Comparison of ENCODE assay signal across 9 cellular contexts in the genomic region with DNA sequence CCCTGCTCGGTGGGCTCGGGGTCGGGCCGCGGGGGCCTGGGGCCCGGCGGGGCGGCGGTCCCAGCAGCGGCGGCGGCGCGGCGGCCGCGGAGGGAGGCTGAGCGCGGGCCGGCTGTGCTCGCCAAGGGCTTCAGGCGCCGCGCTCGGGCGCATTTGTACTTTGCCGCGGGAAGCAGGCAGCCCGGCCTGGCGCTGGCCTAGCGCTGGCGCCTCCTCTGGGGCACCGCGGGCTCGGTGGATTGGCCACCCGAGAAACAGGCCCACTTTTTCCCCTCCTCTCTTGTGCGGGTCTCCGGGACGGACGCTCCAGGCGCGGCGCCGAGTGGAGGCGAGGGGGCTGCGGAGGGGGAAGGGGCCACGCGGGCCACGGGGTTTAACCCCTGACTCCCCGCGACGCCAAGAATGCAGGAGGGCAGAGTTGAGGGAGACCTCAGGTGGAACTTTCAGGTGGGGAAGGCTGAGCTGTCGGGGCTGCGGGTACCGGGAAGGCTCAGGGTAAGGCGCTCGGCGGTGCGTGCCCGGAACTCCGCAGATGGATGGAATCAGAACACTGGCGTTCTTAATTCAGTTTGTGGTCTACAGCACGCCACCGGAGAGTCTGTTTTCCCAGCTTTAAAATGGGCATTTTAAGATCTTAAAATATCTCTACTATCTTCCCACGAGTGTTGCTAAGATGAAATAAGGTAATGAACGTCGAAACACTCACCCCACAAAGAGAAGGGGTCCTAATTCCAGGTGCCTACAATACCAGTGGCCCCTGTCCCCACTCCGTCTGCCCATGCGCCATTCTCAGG. TPM values are rescaled to one million over a fixed set of nuclear protein-coding genes. Genes with fewer than 3 reads are reported as not detected.
DNase-seq lines count a peak whose midpoint lies in the region; ATAC-seq and TF ChIP-seq lines count a peak whose summit lies in the region.
"Had no signal": no experiment of that assay in that cellular context is flagged by ENCODE, and none has a peak within 500 bp of the region (broad histone marks: within the 10 kb centered on the region; RNA-seq: fewer than 3 reads in every experiment).

A gene with protein sequence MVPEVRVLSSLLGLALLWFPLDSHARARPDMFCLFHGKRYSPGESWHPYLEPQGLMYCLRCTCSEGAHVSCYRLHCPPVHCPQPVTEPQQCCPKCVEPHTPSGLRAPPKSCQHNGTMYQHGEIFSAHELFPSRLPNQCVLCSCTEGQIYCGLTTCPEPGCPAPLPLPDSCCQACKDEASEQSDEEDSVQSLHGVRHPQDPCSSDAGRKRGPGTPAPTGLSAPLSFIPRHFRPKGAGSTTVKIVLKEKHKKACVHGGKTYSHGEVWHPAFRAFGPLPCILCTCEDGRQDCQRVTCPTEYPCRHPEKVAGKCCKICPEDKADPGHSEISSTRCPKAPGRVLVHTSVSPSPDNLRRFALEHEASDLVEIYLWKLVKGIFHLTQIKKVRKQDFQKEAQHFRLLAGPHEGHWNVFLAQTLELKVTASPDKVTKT (minus strand): TSS at position 126 of the 794 bp plus-strand sequence. CDS start 538 bp downstream, outside the sequence.

- H3K36me3 ChIP-seq in BLaER1: no peaks in the 10 kb centered on the region
- no peaks in the 10 kb centered on the region for H3K36me3 ChIP-seq in osteoblast (ENCODE audit: insufficient read depth, low read length)
- no peaks in the 10 kb centered on the region for H3K36me3 ChIP-seq in MM.1S (replicated peaks; ENCODE audit: insufficient read depth, low read length)

- TF ChIP-seq CTCF in foreskin keratinocyte (conservative IDR thresholded peaks at IDR 0.05) (no peak), osteoblast (IDR thresholded peaks at IDR 0.05; ENCODE audit: extremely low read depth, low read depth, low read length) (no peak), MM.1S (IDR thresholded peaks at IDR 0.05; ENCODE audit: low read length) (no peak)

- ATAC-seq in SK-N-SH treated with all-trans-retinoic acid at 6 μM for 48 hours (peak; percentile 64), foreskin keratinocyte (peak; percentile 28), GM19455 (IDR thresholded peaks at IDR 0.05; ENCODE audit: unreplicated experiment) (no peak), GM21576 (IDR thresholded peaks at IDR 0.05; ENCODE audit: unreplicated experiment) (no peak)

- H3K79me2 ChIP-seq in osteoblast (ENCODE audit: insufficient read depth, low read length): no peaks in the 10 kb centered on the region
- H3K79me2 ChIP-seq in MM.1S (ENCODE audit: low read length): no peaks in the 10 kb centered on the region

- DNase-seq in foreskin keratinocyte (no peak), osteoblast (ENCODE audit: insufficient read length, low spot score, missing footprints) (peak; percentile 94), MM.1S (no peak), H4 (ENCODE audit: low spot score) (no peak)

- H3K9me2 ChIP-seq in MM.1S (replicated peaks; ENCODE audit: insufficient read depth, low read length): no peaks in the 10 kb centered on the region

- no peak within 1 kb of the TSS for H3K9ac ChIP-seq in BLaER1
- H3K9ac ChIP-seq in MM.1S (ENCODE audit: low read length): no peak within 1 kb of the TSS

- H3F3A ChIP-seq in MM.1S (ENCODE audit: insufficient read depth, low read length): no peaks in the 10 kb centered on the region

- H3K9me3 ChIP-seq in BLaER1 (peaks cover 19% of the 10 kb centered on the region), osteoblast (ENCODE audit: low read depth, low read length) (no peaks in the 10 kb centered on the region), MM.1S (replicated peaks; ENCODE audit: insufficient read depth, low read length) (no peaks in the 10 kb centered on the region)

- 0 out of 2 replicates have a peak within 1 kb of the TSS, but pooled peaks have one; percentile 19 for H3K4me3 ChIP-seq in BLaER1
- peak within 1 kb of the TSS; percentile 55 for H3K4me3 ChIP-seq in osteoblast (ENCODE audit: insufficient read depth, low read length)
- no peak within 1 kb of the TSS for H3K4me3 ChIP-seq in MM.1S (ENCODE audit: low read length)

- peaks cover 51% of the 10 kb centered on the region for H3K27me3 ChIP-seq in BLaER1
- peaks cover 89% of the 10 kb centered on the region for H3K27me3 ChIP-seq in foreskin keratinocyte
- H3K27me3 ChIP-seq in osteoblast (ENCODE audit: insufficient read depth, low read length): peaks cover 70% of the 10 kb centered on the region
- H3K27me3 ChIP-seq in MM.1S (replicated peaks; ENCODE audit: insufficient read depth, low read length): peaks cover 28% of the 10 kb centered on the region

- H3K27ac ChIP-seq in BLaER1 (no peak within 1 kb of the TSS), foreskin keratinocyte (no peak within 1 kb of the TSS), osteoblast (ENCODE audit: low read depth, low read length) (no peak within 1 kb of the TSS), MM.1S (ENCODE audit: low read length) (no peak within 1 kb of the TSS)

- H3K4me2 ChIP-seq in BLaER1: no peak within 1 kb of the TSS
- peak within 1 kb of the TSS; percentile 59 for H3K4me2 ChIP-seq in osteoblast (ENCODE audit: insufficient read depth, low read length)
- no peak within 1 kb of the TSS for H3K4me2 ChIP-seq in MM.1S (ENCODE audit: low read depth, low read length)

- H3K4me1 ChIP-seq in BLaER1 (no peaks in the 10 kb centered on the region), foreskin keratinocyte (no peaks in the 10 kb centered on the region), osteoblast (ENCODE audit: insufficient read depth, low read length) (no peaks in the 10 kb centered on the region), MM.1S (ENCODE audit: low read length) (no peaks in the 10 kb centered on the region)

- H2AFZ ChIP-seq in osteoblast (ENCODE audit: low read length) (no peak within 1 kb of the TSS), MM.1S (ENCODE audit: low read length) (no peak within 1 kb of the TSS)

- H4K20me1 ChIP-seq in BLaER1 (no peaks in the 10 kb centered on the region; the same call in 1 of the 2 replicates), osteoblast (ENCODE audit: insufficient read depth, low read length) (no peaks in the 10 kb centered on the region), MM.1S (ENCODE audit: insufficient read depth, low read length) (no peaks in the 10 kb centered on the region)

TF ChIP-seq in SK-N-SH treated with all-trans-retinoic acid at 6 μM for 48 hours, 23 proteins besides CTCF, POLR2A, EP300 and RAD21:
- no peak for TF ChIP-seq TOX (CRISPR knock-in tag; IDR thresholded peaks at IDR 0.05; ENCODE audit: borderline replicate concordance)

RNA-seq across cellular contexts. Expression of the gene that starts here (rescaled TPM):
- not detected in 2 replicates for total RNA-seq in foreskin keratinocyte
- not detected in 2 replicates for polyA plus RNA-seq in foreskin keratinocyte
- under 0.01 TPM in 1 of 2 replicates, not detected in the other for total RNA-seq in osteoblast
- total RNA-seq in H4 (2014; rRNA removed; shearing (Covaris generic)): not detected in 2 replicates
- total RNA-seq: HT-29 had no signal

Comparison
In these comparisons a context has a peak if more than half of its experiments do, and no peak if none do; other contexts are left out.
1. Peak in ATAC-seq in foreskin keratinocyte; RNA of the gene not detected or under 1 TPM.
2. Peak in DNase-seq, H3K4me3 ChIP-seq and H3K4me2 ChIP-seq in osteoblast; RNA of the gene not detected or under 1 TPM.